ENCODE assay signal across 23 cellular contexts in genomic region chr3:52520716-52521487, GRCh38. TPM values are rescaled to one million over a fixed set of nuclear protein-coding genes. Genes with fewer than 3 reads are reported as not detected.
"Had no signal": no experiment of that assay in that cellular context is flagged by ENCODE, and none has a peak within 500 bp of the region (broad histone marks: within the 10 kb centered on the region; RNA-seq: fewer than 3 reads in every experiment).

No MANE protein-coding gene starts in this region.

- DNase-seq: activated B cell treated with CpG ODN at 0.5 μM for 24 hours; activated CD4-positive, alpha-beta T cell treated with anti-CD3 and anti-CD28 coated beads, Interleukin-2, amount 50 U/mL, for 1 hour; activated CD8-positive, alpha-beta T cell treated with anti-CD3 and anti-CD28 coated beads for 36 hours; activated naive CD8-positive, alpha-beta T cell treated with anti-CD3 and anti-CD28 coated beads, Interleukin-2, amount 50 U/mL, for 24 hours; activated T-cell treated with anti-CD3 and anti-CD28 coated beads, Interleukin-2, amount 50 U/mL, for 4 hours; amygdala; central memory CD4-positive, alpha-beta T cell; foreskin fibroblast; midbrain; retina; stimulated activated CD4-positive, alpha-beta T cell treated with anti-CD3 and anti-CD28 coated beads, Interleukin-1b, Interleukin-23, amount 100 ng/mL, for 48 hours; stimulated activated CD4-positive, alpha-beta T cell treated with anti-CD3 and anti-CD28 coated beads, Interleukin-4, amount 100 ng/mL, for 4 hours; stimulated activated CD8-positive, alpha-beta memory T cell treated with anti-CD3 and anti-CD28 coated beads, Interleukin-4, amount 100 ng/mL, for 48 hours; stimulated activated naive CD8-positive, alpha-beta T cell treated with anti-CD3 and anti-CD28 coated beads, Interleukin-15, amount 100 ng/mL, for 72 hours; T-helper 2 cell had no signal

- H3K9me3 ChIP-seq: heart right ventricle, upper lobe of left lung had no signal

- H3K4me1 ChIP-seq: neural progenitor cell had no signal

- H3K36me3 ChIP-seq: neural progenitor cell had no signal

- H2AFZ ChIP-seq: neural progenitor cell had no signal

- H3K4me3 ChIP-seq: heart right ventricle, neural progenitor cell, smooth muscle cell, upper lobe of left lung had no signal

- H3K27me3 ChIP-seq: heart right ventricle, upper lobe of left lung had no signal

- FAIRE-seq: islet of Langerhans had no signal

- H3K4me2 ChIP-seq: neural progenitor cell, smooth muscle cell had no signal

- ATAC-seq: activated CD8-positive, alpha-beta T cell treated with anti-CD3 and anti-CD28 coated beads for 36 hours; activated naive CD8-positive, alpha-beta T cell treated with anti-CD3 and anti-CD28 coated beads, Interleukin-2, amount 50 U/mL, for 24 hours; activated T-cell treated with anti-CD3 and anti-CD28 coated beads, Interleukin-2, amount 50 U/mL, for 4 hours; esophagus mucosa; heart right ventricle; naive thymus-derived CD8-positive, alpha-beta T cell; stimulated activated memory B cell treated with anti-CD40 and anti-IgM and Interleukin-4, amounts not matched to agents 10 μg/mL and 1 μg/mL and 100 μg/mL, for 72 hours; stimulated activated naive CD8-positive, alpha-beta T cell treated with anti-CD3 and anti-CD28 coated beads, Interleukin-15, amount 100 ng/mL, for 72 hours had no signal

- H3K9ac ChIP-seq: neural progenitor cell had no signal

- H3K27ac ChIP-seq: heart right ventricle, neural progenitor cell, upper lobe of left lung had no signal

RNA-seq across cellular contexts. Expression of gene STAB1, which starts 25.8 kb away (rescaled TPM):
- polyA plus RNA-seq: naive thymus-derived CD8-positive, alpha-beta T cell had no signal
